ENCODE assay signal across 8 cellular contexts in the genomic region with DNA sequence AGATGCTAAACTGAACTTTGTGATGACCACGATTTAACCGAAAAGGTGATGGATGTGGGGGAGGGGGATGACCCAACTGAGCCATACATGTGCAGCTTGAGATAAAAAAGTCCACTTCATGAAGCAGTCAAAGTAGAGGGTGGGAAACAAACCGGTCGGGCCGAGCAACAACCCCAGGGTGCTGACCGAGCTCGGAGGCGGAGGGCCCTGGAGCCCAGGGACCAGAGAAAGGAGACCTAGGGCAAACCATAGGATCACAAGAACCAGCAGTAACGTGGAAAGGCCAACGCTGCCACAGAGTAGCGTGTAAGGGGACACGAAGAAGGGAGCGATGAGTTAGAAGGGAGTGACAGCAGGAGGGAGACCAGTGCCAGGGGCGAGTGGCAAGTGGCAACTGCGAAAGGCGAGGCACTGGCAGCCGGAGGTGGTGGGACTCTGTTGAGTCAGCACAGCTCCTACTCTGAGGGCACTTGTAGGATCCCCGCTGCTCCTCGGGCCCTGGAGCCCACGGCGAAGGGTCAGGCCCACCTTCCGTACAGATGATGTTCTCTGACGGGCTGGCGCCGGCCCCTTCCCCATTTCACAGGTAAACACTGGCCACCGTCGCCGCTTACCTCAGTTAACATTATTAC. TPM values are rescaled to one million over a fixed set of nuclear protein-coding genes. Genes with fewer than 3 reads are reported as not detected.
A peak's percentile ranks its signal among the peaks of the same experiment; 100 is the strongest.
DNase-seq lines count a peak whose midpoint lies in the region; ATAC-seq, FAIRE-seq and TF ChIP-seq lines count a peak whose summit lies in the region.

No MANE protein-coding gene starts in this region.

- peak overlapping the region; percentile 99 for H3K4me2 ChIP-seq in K562 (ENCODE audit: insufficient read depth, low read length)

- peak overlapping the region; percentile 98 to 100 for H3K9ac ChIP-seq in K562 (ENCODE audit: insufficient read depth in 1 of 2, low read depth in 2 of 2, low read length in 2 of 2)

- H4K20me1 ChIP-seq in K562 (replicated peaks; ENCODE audit: control insufficient read depth, insufficient read depth, low read length), result peaks cover 3% of the 10 kb centered on the region; the same call in 1 of the 2 replicates

- DNase-seq in G401 (ENCODE audit: low spot score) (peak; percentile 64), KG1 (lab: John Stamatoyannopoulos, UW) (peak; percentile 75), T1000 (lab: John Stamatoyannopoulos, UW) (peak; percentile 10), K562 (ENCODE audit: extremely low read depth in 1 of 4, low spot score in 3 of 4) (peak; percentile 48 to 79 (median 58)), NCI-H187 treated with DMSO at 0.1 percent for 48 hours (lab: John Stamatoyannopoulos, UW) (no peak)

- ATAC-seq in GM21737 (IDR thresholded peaks at IDR 0.05; ENCODE audit: unreplicated experiment) (peak; percentile 38), K562 (peak; percentile 77)

- in situ Hi-C loops in G401 (cut with HindIII; ENCODE audit: low sequenced_read_pairs) (no loop called here), K562 (cut with MboI) (no loop called here)

- peak overlapping the region; percentile 96 for H3K27ac ChIP-seq in K562 (ENCODE audit: extremely low read depth, low read depth, low read length)
- H3K27ac ChIP-seq in skin epidermis, result peak overlapping the region; percentile 61 to 100 (median 98)

- H3K79me2 ChIP-seq in K562 (ENCODE audit: control insufficient read depth, insufficient read depth, low read length), result peaks cover 57% of the 10 kb centered on the region

- H3K9me1 ChIP-seq in K562 (ENCODE audit: control insufficient read depth, insufficient read depth, low read length), result no peaks in the 10 kb centered on the region

- H3K36me3 ChIP-seq in K562 (ENCODE audit: control insufficient read depth, insufficient read depth, low read length), result peaks cover 7% of the 10 kb centered on the region; the same call in 1 of the 3 replicates

- POLR2A ChIA-PET in K562 (lab: Yijun Ruan, JAX), result no interaction called here

- peak; percentile 19; the same call in 1 of the 2 replicates for TF ChIP-seq EP300 in K562 (IDR thresholded peaks at IDR 0.05; ENCODE audit: low read length)

- 0% methylated on average over 24 of the region's 28 CpGs for WGBS in K562 (ENCODE audit: insufficient coverage, low coverage, missing lambda C conversion rate)

- no TSS peak for BruUV-seq in K562 (replicated peaks; lab: Mats Ljungman, UMichigan)

- no peaks in the 10 kb centered on the region for H3K9me3 ChIP-seq in K562 (replicated peaks; ENCODE audit: control insufficient read depth, insufficient read depth, low read depth, low read length)
- no peaks in the 10 kb centered on the region for H3K9me3 ChIP-seq in iPS-18c (ENCODE audit: control insufficient read depth, insufficient read depth, low read length)

- CTCF ChIA-PET in K562 (lab: Yijun Ruan, JAX; ENCODE audit: low intra/inter-chr PET ratio), result no interaction called here

- peak overlapping the region; percentile 94 for H2AFZ ChIP-seq in K562 (ENCODE audit: low read depth, low read length)

- H3K4me1 ChIP-seq in K562 (replicated peaks in 1 of 2; ENCODE audit: control insufficient read depth in 2 of 2, insufficient read depth in 2 of 2, low read length in 2 of 2), result peaks cover 5 to 17% of the 10 kb centered on the region in 2 experiments; a peak in 3 of 5 replicates

- peak; percentile 78 for FAIRE-seq in K562 (lab: Jason Lieb, UNC)

- no peak for TF ChIP-seq POLR2A in K562 (conservative IDR thresholded peaks at IDR 0.05)

- TF ChIP-seq CTCF in K562 (IDR thresholded peaks at IDR 0.05 in 2 of 3, conservative IDR thresholded peaks at IDR 0.05 in 1 of 3; ENCODE audit: insufficient read depth in 2 of 3, low read depth in 1 of 3, low read length in 3 of 3), result no peak

- H3K4me3 ChIP-seq in K562 (peak overlapping the region; percentile 86), iPS-18c (ENCODE audit: insufficient read depth, low read depth, low read length) (peak overlapping the region; percentile 88), skin epidermis (peak overlapping the region; percentile 74 to 94 (median 91))

- intact Hi-C loops in K562 (cut with micrococcal nuclease), result no loop called here

- no peak for TF ChIP-seq RAD21 in K562 (CRISPR knock-in tag; conservative IDR thresholded peaks at IDR 0.05 in 1 of 2, IDR thresholded peaks at IDR 0.05 in 1 of 2)

- no peaks in the 10 kb centered on the region for H3K27me3 ChIP-seq in K562 (ENCODE audit: control insufficient read depth in 2 of 2, insufficient read depth in 2 of 2, low read length in 2 of 2)

TF ChIP-seq in K562, 482 proteins besides CTCF, POLR2A, EP300 and RAD21 (continues in another document):
- TF ChIP-seq GABPB1 (CRISPR knock-in tag; IDR thresholded peaks at IDR 0.05), result no peak
- peak in 1 of 2 experiments; percentile 92; a peak in 3 of 4 replicates for TF ChIP-seq KDM1A (IDR thresholded peaks at IDR 0.05)
- TF ChIP-seq, protein P1, sequence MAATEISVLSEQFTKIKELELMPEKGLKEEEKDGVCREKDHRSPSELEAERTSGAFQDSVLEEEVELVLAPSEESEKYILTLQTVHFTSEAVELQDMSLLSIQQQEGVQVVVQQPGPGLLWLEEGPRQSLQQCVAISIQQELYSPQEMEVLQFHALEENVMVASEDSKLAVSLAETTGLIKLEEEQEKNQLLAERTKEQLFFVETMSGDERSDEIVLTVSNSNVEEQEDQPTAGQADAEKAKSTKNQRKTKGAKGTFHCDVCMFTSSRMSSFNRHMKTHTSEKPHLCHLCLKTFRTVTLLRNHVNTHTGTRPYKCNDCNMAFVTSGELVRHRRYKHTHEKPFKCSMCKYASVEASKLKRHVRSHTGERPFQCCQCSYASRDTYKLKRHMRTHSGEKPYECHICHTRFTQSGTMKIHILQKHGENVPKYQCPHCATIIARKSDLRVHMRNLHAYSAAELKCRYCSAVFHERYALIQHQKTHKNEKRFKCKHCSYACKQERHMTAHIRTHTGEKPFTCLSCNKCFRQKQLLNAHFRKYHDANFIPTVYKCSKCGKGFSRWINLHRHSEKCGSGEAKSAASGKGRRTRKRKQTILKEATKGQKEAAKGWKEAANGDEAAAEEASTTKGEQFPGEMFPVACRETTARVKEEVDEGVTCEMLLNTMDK (IDR thresholded peaks at IDR 0.05; ENCODE audit: borderline replicate concordance, insufficient read depth, low read depth, low read length, poor library complexity, severe bottlenecking), result no peak
- TF ChIP-seq ZKSCAN3 (CRISPR knock-in tag; IDR thresholded peaks at IDR 0.05), result no peak
- TF ChIP-seq NEUROD1 (IDR thresholded peaks at IDR 0.05; ENCODE audit: borderline replicate concordance, low read depth, low read length, partially characterized antibody), result no peak
- TF ChIP-seq, protein P2, sequence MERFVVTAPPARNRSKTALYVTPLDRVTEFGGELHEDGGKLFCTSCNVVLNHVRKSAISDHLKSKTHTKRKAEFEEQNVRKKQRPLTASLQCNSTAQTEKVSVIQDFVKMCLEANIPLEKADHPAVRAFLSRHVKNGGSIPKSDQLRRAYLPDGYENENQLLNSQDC (CRISPR knock-in tag; IDR thresholded peaks at IDR 0.05), result no peak
- TF ChIP-seq NFRKB (IDR thresholded peaks at IDR 0.05; ENCODE audit: low read depth), result no peak
- TF ChIP-seq, protein P3, sequence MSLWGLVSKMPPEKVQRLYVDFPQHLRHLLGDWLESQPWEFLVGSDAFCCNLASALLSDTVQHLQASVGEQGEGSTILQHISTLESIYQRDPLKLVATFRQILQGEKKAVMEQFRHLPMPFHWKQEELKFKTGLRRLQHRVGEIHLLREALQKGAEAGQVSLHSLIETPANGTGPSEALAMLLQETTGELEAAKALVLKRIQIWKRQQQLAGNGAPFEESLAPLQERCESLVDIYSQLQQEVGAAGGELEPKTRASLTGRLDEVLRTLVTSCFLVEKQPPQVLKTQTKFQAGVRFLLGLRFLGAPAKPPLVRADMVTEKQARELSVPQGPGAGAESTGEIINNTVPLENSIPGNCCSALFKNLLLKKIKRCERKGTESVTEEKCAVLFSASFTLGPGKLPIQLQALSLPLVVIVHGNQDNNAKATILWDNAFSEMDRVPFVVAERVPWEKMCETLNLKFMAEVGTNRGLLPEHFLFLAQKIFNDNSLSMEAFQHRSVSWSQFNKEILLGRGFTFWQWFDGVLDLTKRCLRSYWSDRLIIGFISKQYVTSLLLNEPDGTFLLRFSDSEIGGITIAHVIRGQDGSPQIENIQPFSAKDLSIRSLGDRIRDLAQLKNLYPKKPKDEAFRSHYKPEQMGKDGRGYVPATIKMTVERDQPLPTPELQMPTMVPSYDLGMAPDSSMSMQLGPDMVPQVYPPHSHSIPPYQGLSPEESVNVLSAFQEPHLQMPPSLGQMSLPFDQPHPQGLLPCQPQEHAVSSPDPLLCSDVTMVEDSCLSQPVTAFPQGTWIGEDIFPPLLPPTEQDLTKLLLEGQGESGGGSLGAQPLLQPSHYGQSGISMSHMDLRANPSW (CRISPR knock-in tag; IDR thresholded peaks at IDR 0.05), result no peak
- TF ChIP-seq TFAM (CRISPR knock-in tag; conservative IDR thresholded peaks at IDR 0.05), result no peak
- TF ChIP-seq ELF2 (CRISPR knock-in tag; IDR thresholded peaks at IDR 0.05), result no peak

RNA-seq across cellular contexts. Expression of a gene that starts 0.5 kb away (rescaled TPM):
- total RNA-seq in G401 (2014; rRNA removed; shearing (Covaris generic)), result 23.1 and 32.9 TPM in 2 replicates
- total RNA-seq in K562 (2011; cell fraction: chromatin; rRNA removed; ENCODE audit: low replicate concordance), result 23.5 and 103 TPM in 2 replicates
- 11.0 and 16.2 TPM in 2 replicates for total RNA-seq in K562 (2011; cell fraction: nucleolus; rRNA removed)
- 39.5 and 72.8 TPM in 2 replicates for total RNA-seq in K562 (2011; cell fraction: nucleoplasm; rRNA removed)
- 26.1 and 28.3 TPM in 2 replicates for total RNA-seq in K562 (2014; rRNA removed)
- 26.5 and 31.0 TPM in 2 replicates for total RNA-seq in K562 (2014; rRNA removed; fragmentation: Illumina TruSeq; extraction: Trizol)
- total RNA-seq in K562 (2015; rRNA removed; fragmentation: Illumina TruSeq; extraction: Trizol), result 22.6 and 25.5 TPM in 2 replicates
- 25.3 and 25.7 TPM in 2 replicates for total RNA-seq in K562 (2021)
- 17.8 and 25.4 TPM in 2 replicates for polyA plus RNA-seq in K562 (2011; rRNA removed)
- 4.5 and 7.4 TPM in 2 replicates for polyA plus RNA-seq in K562 (2011; cell fraction: cytosol; rRNA removed)
- 16.7 and 25.4 TPM in 2 replicates for polyA plus RNA-seq in K562 (2011; cell fraction: nucleus; rRNA removed)
- polyA plus RNA-seq in K562 (2012), result 10.2 and 10.3 TPM in 2 replicates
- polyA plus RNA-seq in K562 (2014; fragmentation: Illumina TruSeq; extraction: Trizol), result 19.4 and 24.1 TPM in 2 replicates
- polyA plus RNA-seq in K562 (2014; fragmentation: Nextera tagmentation; extraction: Ambion mirVana), result 1 to 10 TPM; 5.6 to 8.7 TPM
- polyA plus RNA-seq in K562 (2014; rRNA removed), result 24.4 and 33.2 TPM in 2 replicates
- 46.8 and 53.3 TPM in 2 replicates for polyA minus RNA-seq in K562 (2011; rRNA and poly(A)+ RNA removed)
- polyA minus RNA-seq in K562 (2011; cell fraction: cytosol; rRNA and poly(A)+ RNA removed), result 6.7 and 12.4 TPM in 2 replicates
- 51.2 and 80.2 TPM in 2 replicates for polyA minus RNA-seq in K562 (2011; cell fraction: nucleus; rRNA and poly(A)+ RNA removed)
